ENCODE assay signal across 2 cellular contexts in the genomic region with DNA sequence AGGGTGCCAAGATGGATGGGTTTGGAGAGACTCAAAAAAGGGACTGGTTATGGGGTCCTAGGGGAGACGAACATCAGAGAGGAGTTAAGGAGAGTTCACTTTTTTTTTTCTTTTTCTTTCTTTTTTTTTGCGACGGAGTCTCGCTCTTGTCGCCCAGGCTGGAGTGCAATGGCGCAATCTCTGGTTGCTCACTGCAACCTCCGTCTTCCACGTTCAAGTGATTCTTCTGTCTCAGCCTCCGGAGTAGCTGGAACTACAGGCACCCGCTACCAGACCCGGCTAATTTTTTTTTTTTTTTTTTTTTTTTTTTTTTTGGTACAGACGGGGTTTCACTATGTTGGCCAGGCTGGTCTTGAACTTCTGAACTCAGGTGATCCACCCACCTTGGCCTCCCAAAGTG.
TF ChIP-seq lines count a peak whose summit lies in the region.

No MANE protein-coding gene starts in this region.

TF ChIP-seq in liver, 16 proteins besides CTCF, POLR2A, EP300 and RAD21:
- no peak for TF ChIP-seq RXRA (IDR thresholded peaks at IDR 0.05)
- TF ChIP-seq NR2F2 (IDR thresholded peaks at IDR 0.05) = no peak
- TF ChIP-seq HNF4A (conservative IDR thresholded peaks at IDR 0.05) = no peak
- TF ChIP-seq, protein P1, sequence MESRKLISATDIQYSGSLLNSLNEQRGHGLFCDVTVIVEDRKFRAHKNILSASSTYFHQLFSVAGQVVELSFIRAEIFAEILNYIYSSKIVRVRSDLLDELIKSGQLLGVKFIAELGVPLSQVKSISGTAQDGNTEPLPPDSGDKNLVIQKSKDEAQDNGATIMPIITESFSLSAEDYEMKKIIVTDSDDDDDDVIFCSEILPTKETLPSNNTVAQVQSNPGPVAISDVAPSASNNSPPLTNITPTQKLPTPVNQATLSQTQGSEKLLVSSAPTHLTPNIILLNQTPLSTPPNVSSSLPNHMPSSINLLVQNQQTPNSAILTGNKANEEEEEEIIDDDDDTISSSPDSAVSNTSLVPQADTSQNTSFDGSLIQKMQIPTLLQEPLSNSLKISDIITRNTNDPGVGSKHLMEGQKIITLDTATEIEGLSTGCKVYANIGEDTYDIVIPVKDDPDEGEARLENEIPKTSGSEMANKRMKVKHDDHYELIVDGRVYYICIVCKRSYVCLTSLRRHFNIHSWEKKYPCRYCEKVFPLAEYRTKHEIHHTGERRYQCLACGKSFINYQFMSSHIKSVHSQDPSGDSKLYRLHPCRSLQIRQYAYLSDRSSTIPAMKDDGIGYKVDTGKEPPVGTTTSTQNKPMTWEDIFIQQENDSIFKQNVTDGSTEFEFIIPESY (IDR thresholded peaks at IDR 0.05) = no peak
- TF ChIP-seq YY1 (IDR thresholded peaks at IDR 0.05) = no peak
- no peak for TF ChIP-seq TAF1 (conservative IDR thresholded peaks at IDR 0.05)
- TF ChIP-seq FOXA1 (IDR thresholded peaks at IDR 0.05) = no peak
- no peak for TF ChIP-seq FOXA2 (IDR thresholded peaks at IDR 0.05)
- TF ChIP-seq, protein P2, sequence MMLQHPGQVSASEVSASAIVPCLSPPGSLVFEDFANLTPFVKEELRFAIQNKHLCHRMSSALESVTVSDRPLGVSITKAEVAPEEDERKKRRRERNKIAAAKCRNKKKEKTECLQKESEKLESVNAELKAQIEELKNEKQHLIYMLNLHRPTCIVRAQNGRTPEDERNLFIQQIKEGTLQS (IDR thresholded peaks at IDR 0.05) = no peak

TF ChIP-seq in HepG2, 621 proteins besides CTCF, POLR2A, EP300 and RAD21:
- TF ChIP-seq, protein P3, sequence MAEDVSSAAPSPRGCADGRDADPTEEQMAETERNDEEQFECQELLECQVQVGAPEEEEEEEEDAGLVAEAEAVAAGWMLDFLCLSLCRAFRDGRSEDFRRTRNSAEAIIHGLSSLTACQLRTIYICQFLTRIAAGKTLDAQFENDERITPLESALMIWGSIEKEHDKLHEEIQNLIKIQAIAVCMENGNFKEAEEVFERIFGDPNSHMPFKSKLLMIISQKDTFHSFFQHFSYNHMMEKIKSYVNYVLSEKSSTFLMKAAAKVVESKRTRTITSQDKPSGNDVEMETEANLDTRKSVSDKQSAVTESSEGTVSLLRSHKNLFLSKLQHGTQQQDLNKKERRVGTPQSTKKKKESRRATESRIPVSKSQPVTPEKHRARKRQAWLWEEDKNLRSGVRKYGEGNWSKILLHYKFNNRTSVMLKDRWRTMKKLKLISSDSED (CRISPR knock-in tag; IDR thresholded peaks at IDR 0.05) = no peak
- TF ChIP-seq TRIM24 (CRISPR knock-in tag; IDR thresholded peaks at IDR 0.05) (no peak), YEATS2 (CRISPR knock-in tag; IDR thresholded peaks at IDR 0.05; ENCODE audit: borderline replicate concordance) (no peak), ZNF614 (CRISPR knock-in tag; IDR thresholded peaks at IDR 0.05; ENCODE audit: borderline replicate concordance) (no peak), ZNF569 (CRISPR knock-in tag; IDR thresholded peaks at IDR 0.05; ENCODE audit: borderline replicate concordance) (no peak), ZNF780A (CRISPR knock-in tag; IDR thresholded peaks at IDR 0.05) (no peak), NAIF1 (CRISPR knock-in tag; IDR thresholded peaks at IDR 0.05; ENCODE audit: borderline replicate concordance) (no peak), ZNF766 (CRISPR knock-in tag; IDR thresholded peaks at IDR 0.05; ENCODE audit: borderline replicate concordance) (no peak), CEBPB (IDR thresholded peaks at IDR 0.05; ENCODE audit: borderline replicate concordance, low read depth, low read length) (no peak)
- TF ChIP-seq, protein P4, sequence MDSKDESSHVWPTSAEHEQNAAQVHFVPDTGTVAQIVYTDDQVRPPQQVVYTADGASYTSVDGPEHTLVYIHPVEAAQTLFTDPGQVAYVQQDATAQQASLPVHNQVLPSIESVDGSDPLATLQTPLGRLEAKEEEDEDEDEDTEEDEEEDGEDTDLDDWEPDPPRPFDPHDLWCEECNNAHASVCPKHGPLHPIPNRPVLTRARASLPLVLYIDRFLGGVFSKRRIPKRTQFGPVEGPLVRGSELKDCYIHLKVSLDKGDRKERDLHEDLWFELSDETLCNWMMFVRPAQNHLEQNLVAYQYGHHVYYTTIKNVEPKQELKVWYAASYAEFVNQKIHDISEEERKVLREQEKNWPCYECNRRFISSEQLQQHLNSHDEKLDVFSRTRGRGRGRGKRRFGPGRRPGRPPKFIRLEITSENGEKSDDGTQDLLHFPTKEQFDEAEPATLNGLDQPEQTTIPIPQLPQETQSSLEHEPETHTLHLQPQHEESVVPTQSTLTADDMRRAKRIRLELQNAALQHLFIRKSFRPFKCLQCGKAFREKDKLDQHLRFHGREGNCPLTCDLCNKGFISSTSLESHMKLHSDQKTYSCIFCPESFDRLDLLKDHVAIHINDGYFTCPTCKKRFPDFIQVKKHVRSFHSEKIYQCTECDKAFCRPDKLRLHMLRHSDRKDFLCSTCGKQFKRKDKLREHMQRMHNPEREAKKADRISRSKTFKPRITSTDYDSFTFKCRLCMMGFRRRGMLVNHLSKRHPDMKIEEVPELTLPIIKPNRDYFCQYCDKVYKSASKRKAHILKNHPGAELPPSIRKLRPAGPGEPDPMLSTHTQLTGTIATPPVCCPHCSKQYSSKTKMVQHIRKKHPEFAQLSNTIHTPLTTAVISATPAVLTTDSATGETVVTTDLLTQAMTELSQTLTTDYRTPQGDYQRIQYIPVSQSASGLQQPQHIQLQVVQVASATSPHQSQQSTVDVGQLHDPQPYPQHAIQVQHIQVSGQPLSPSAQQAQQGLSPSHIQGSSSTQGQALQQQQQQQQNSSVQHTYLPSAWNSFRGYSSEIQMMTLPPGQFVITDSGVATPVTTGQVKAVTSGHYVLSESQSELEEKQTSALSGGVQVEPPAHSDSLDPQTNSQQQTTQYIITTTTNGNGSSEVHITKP (CRISPR knock-in tag; IDR thresholded peaks at IDR 0.05; ENCODE audit: low read depth) = no peak
- TF ChIP-seq, protein P5, sequence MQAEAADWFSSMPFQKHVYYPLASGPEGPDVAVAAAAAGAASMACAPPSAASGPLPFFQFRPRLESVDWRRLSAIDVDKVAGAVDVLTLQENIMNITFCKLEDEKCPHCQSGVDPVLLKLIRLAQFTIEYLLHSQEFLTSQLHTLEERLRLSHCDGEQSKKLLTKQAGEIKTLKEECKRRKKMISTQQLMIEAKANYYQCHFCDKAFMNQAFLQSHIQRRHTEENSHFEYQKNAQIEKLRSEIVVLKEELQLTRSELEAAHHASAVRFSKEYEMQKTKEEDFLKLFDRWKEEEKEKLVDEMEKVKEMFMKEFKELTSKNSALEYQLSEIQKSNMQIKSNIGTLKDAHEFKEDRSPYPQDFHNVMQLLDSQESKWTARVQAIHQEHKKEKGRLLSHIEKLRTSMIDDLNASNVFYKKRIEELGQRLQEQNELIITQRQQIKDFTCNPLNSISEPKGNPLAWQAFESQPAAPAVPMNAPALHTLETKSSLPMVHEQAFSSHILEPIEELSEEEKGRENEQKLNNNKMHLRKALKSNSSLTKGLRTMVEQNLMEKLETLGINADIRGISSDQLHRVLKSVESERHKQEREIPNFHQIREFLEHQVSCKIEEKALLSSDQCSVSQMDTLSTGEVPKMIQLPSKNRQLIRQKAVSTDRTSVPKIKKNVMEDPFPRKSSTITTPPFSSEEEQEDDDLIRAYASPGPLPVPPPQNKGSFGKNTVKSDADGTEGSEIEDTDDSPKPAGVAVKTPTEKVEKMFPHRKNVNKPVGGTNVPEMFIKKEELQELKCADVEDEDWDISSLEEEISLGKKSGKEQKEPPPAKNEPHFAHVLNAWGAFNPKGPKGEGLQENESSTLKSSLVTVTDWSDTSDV (CRISPR knock-in tag; IDR thresholded peaks at IDR 0.05) = no peak
- TF ChIP-seq, protein P6, sequence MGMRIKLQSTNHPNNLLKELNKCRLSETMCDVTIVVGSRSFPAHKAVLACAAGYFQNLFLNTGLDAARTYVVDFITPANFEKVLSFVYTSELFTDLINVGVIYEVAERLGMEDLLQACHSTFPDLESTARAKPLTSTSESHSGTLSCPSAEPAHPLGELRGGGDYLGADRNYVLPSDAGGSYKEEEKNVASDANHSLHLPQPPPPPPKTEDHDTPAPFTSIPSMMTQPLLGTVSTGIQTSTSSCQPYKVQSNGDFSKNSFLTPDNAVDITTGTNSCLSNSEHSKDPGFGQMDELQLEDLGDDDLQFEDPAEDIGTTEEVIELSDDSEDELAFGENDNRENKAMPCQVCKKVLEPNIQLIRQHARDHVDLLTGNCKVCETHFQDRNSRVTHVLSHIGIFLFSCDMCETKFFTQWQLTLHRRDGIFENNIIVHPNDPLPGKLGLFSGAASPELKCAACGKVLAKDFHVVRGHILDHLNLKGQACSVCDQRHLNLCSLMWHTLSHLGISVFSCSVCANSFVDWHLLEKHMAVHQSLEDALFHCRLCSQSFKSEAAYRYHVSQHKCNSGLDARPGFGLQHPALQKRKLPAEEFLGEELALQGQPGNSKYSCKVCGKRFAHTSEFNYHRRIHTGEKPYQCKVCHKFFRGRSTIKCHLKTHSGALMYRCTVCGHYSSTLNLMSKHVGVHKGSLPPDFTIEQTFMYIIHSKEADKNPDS (CRISPR knock-in tag; IDR thresholded peaks at IDR 0.05) = no peak
